Comparison of ENCODE assay signal across 9 cellular contexts in the genomic region with DNA sequence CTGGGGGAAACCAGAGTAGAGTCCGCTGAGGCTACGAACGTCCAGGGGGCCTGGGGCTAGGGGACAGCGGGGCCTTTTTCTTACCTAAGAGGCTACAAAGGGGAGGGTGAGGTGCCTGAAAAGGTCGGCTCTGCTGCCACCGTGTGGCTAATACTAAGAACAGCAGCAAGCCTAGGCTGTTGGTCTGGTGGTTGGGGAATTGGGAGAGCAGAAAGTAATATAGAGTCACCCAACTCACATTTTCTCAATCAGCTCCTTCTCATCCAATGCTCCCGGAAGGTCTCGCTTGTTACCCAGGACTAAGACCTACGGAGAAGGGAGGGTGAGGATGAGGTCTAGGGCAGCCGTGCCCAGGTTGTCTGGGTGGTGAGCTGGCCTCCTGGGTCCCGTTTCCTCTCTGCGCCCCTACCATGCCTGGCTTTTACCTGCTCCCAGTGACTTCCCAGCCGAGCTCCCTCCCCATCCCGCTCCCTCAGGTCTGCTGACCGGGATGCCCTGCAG. TPM values are rescaled to one million over a fixed set of nuclear protein-coding genes. Genes with fewer than 3 reads are reported as not detected.
DNase-seq lines count a peak whose midpoint lies in the region; ATAC-seq, FAIRE-seq and TF ChIP-seq lines count a peak whose summit lies in the region.
"Had no signal": no experiment of that assay in that cellular context is flagged by ENCODE, and none has a peak within 500 bp of the region (broad histone marks: within the 10 kb centered on the region; RNA-seq: fewer than 3 reads in every experiment).

No MANE protein-coding gene starts in this region.

- DNase-seq in NCI-H526 (lab: John Stamatoyannopoulos, UW) = peak; percentile 32 to 71
- peak; percentile 34 to 43 for DNase-seq in activated CD4-positive, alpha-beta T cell treated with anti-CD3 and anti-CD28 coated beads, Interleukin-2, amount 50 U/mL, for 4 hours
- DNase-seq in H1 (ENCODE audit: low read depth in 1 of 2, low spot score in 2 of 2) = peak in 1 of 2 experiments; percentile 69
- DNase-seq in memory B cell (ENCODE audit: low spot score in 2 of 2) = peak; percentile 47 to 48
- DNase-seq in superior temporal gyrus (ENCODE audit: extremely low spot score) = peak; percentile 96

- ATAC-seq in HG03354 (IDR thresholded peaks at IDR 0.05; ENCODE audit: poor library complexity, severe bottlenecking, unreplicated experiment) (peak; percentile 78), memory B cell (ENCODE audit: low read depth) (peak; percentile 87), HG03139 (IDR thresholded peaks at IDR 0.05; ENCODE audit: unreplicated experiment) (no peak)

- WGBS in H1 (ENCODE audit: extremely low coverage in 1 of 2, insufficient coverage in 1 of 2, insufficient read length in 1 of 2, insufficient replicate concordance in 2 of 2, low coverage in 1 of 2, low lambda C conversion rate in 2 of 2, missing lambda C conversion rate in 1 of 2), 2 experiments = 50% methylated on average over 13 of the region's 15 CpGs; no CpG with 5 or more reads in 1 of the 2 experiments

- peaks cover 3 to 32% (median 10%) of the 10 kb centered on the region in 4 experiments; a peak in 5 of 8 replicates for H3K36me3 ChIP-seq in H1 (ENCODE audit: control insufficient read depth in 2 of 4, insufficient read depth in 4 of 4, low read length in 3 of 4)

- CTCF ChIA-PET in H1 (lab: Charles Lee; ENCODE audit: partially characterized antibody) = interaction anchor here (0.7 to 29.2 kb wide), 40 partner anchors 9 to 601 kb away, joined by 3 to 1014 read pairs (median 4); partner anchors contain the start of genes ARL8A, ELF3, GPR37L1 and LGR6

- H2BK5ac ChIP-seq in H1 (ENCODE audit: low read depth, low read length) = 0 out of 2 replicates have a peak overlapping the region, but pooled peaks have one; percentile 8

- no peaks in the 10 kb centered on the region for H3K9me3 ChIP-seq in H1 (ENCODE audit: insufficient read depth in 2 of 2, low read depth in 1 of 2, low read length in 1 of 2)

- peak; percentile 18 for TF ChIP-seq CTCF in GM12801 (IDR thresholded peaks at IDR 0.05; ENCODE audit: extremely low read depth, insufficient read length)
- TF ChIP-seq CTCF in H1 (IDR thresholded peaks at IDR 0.05; ENCODE audit: control extremely low read depth in 1 of 3, insufficient read depth in 1 of 3, low read depth in 1 of 3, low read length in 3 of 3) = peak in 2 of 3 experiments; percentile 84 to 87; a peak in 3 of 4 replicates

- H3K27ac Mint-ChIP-seq in memory B cell = no peak overlapping the region
- H3K27ac Mint-ChIP-seq: dendritic cell treated with granulocyte-macrophage colony-stimulating factor and Interleukin-4, amounts not matched to agents 40 ng/mL and 50 ng/mL, for 4 days had no signal

- H2BK12ac ChIP-seq in H1 (ENCODE audit: low read depth, low read length) = no peak overlapping the region

- H4K5ac ChIP-seq in H1 (ENCODE audit: insufficient read length, low read depth, low read length) = no peak overlapping the region

- no peak overlapping the region for H2BK120ac ChIP-seq in H1 (replicated peaks; ENCODE audit: low read depth, low read length)

- H3K4me2 ChIP-seq in H1 (ENCODE audit: insufficient read depth in 1 of 2, low read depth in 2 of 2, low read length in 2 of 2) = no peak overlapping the region

- H3K4ac ChIP-seq in H1 (replicated peaks; ENCODE audit: insufficient read length, low read depth, low read length) = no peak overlapping the region

- H3K23me2 ChIP-seq in H1 (ENCODE audit: low read depth, low read length) = no peaks in the 10 kb centered on the region

- no peak overlapping the region for H3K23ac ChIP-seq in H1 (ENCODE audit: insufficient read length)

- no peaks in the 10 kb centered on the region; a peak in 1 of 7 replicates for H3K27me3 ChIP-seq in H1 (replicated peaks in 1 of 4; ENCODE audit: control insufficient read depth in 3 of 4, extremely low read depth in 1 of 4, insufficient read depth in 3 of 4, low read length in 3 of 4)

- H3K56ac ChIP-seq in H1 (replicated peaks; ENCODE audit: insufficient read length, low read depth, low read length) = no peak overlapping the region

- no peak overlapping the region for H2AK5ac ChIP-seq in H1 (ENCODE audit: low read depth, low read length)

- H2BK20ac ChIP-seq in H1 (ENCODE audit: low read length) = no peak overlapping the region

- no peak overlapping the region for H3K18ac ChIP-seq in H1 (ENCODE audit: extremely low read depth, low read length)

- H3K79me1 ChIP-seq in H1 (ENCODE audit: low read depth, low read length) = no peaks in the 10 kb centered on the region

- TF ChIP-seq EP300 in H1 (IDR thresholded peaks at IDR 0.05; ENCODE audit: borderline replicate concordance in 1 of 2, low read depth in 2 of 2, low read length in 2 of 2) = no peak

- TF ChIP-seq POLR2A in H1 (IDR thresholded peaks at IDR 0.05; ENCODE audit: control extremely low read depth in 1 of 2, low read depth in 2 of 2, low read length in 2 of 2) = no peak

- no peak overlapping the region for H3K9ac ChIP-seq in H1 (replicated peaks in 1 of 4; ENCODE audit: extremely low read depth in 1 of 4, low read depth in 3 of 4, low read length in 3 of 4)

- H3K4me3 Mint-ChIP-seq in memory B cell = no peak overlapping the region
- H3K4me3 Mint-ChIP-seq: dendritic cell treated with granulocyte-macrophage colony-stimulating factor and Interleukin-4, amounts not matched to agents 40 ng/mL and 50 ng/mL, for 4 days had no signal

- 0 out of 2 replicates have a peak overlapping the region, but pooled peaks have one; percentile 17 for H3K27ac ChIP-seq in H1 (ENCODE audit: low read depth, low read length)

- no peak overlapping the region for H3K4me3 ChIP-seq in H1 (ENCODE audit: extremely low read depth in 1 of 4, insufficient read depth in 2 of 4, low read depth in 3 of 4, low read length in 4 of 4)

- H4K20me1 ChIP-seq in H1 (replicated peaks in 1 of 2; ENCODE audit: control insufficient read depth in 1 of 2, insufficient read depth in 2 of 2, low read length in 2 of 2) = peaks cover 0 to 8% of the 10 kb centered on the region in 2 experiments

- no peak overlapping the region for H2AFZ ChIP-seq in H1 (ENCODE audit: low read length)

- H2BK15ac ChIP-seq in H1 (ENCODE audit: low read length) = no peak overlapping the region

- H3K4me1 Mint-ChIP-seq in memory B cell = peaks cover 8% of the 10 kb centered on the region

- H4K91ac ChIP-seq in H1 (replicated peaks; ENCODE audit: insufficient read length, low read length) = no peak overlapping the region

- peak overlapping the region; percentile 7; the same call in 1 of the 2 replicates for H4K8ac ChIP-seq in H1 (ENCODE audit: extremely low read depth, insufficient read depth, low read length)

- H3K4me1 ChIP-seq in H1 (replicated peaks in 1 of 4; ENCODE audit: control insufficient read depth in 3 of 4, insufficient read depth in 4 of 4, low read length in 3 of 4) = peaks cover 0 to 11% (median 4%) of the 10 kb centered on the region in 4 experiments; a peak in 3 of 7 replicates

- H3K27me3 Mint-ChIP-seq in memory B cell = no peaks in the 10 kb centered on the region
- H3K27me3 Mint-ChIP-seq: dendritic cell treated with granulocyte-macrophage colony-stimulating factor and Interleukin-4, amounts not matched to agents 40 ng/mL and 50 ng/mL, for 4 days had no signal

- H3K79me2 ChIP-seq in H1 (ENCODE audit: control insufficient read depth in 1 of 2, insufficient read depth in 2 of 2, low read length in 2 of 2) = peaks cover 0 to 14% of the 10 kb centered on the region in 2 experiments; a peak in 2 of 4 replicates

- TF ChIP-seq RAD21 in H1 (IDR thresholded peaks at IDR 0.05 in 1 of 2, conservative IDR thresholded peaks at IDR 0.05 in 1 of 2; ENCODE audit: low read depth in 2 of 2, low read length in 2 of 2) = peak; percentile 77 to 81

- H3K9me3 Mint-ChIP-seq in memory B cell = no peaks in the 10 kb centered on the region
- H3K9me3 Mint-ChIP-seq: dendritic cell treated with granulocyte-macrophage colony-stimulating factor and Interleukin-4, amounts not matched to agents 40 ng/mL and 50 ng/mL, for 4 days had no signal

- POLR2A ChIA-PET in H1 (lab: Charles Lee; ENCODE audit: partially characterized antibody) = interaction anchor here (1.0 to 1.8 kb wide), 10 partner anchors 9 to 128 kb away, joined by 3 to 12 read pairs (median 4); partner anchors contain the start of genes ARL8A, ELF3 and GPR37L1

- peak; percentile 48 for FAIRE-seq in H1 (lab: Jason Lieb, UNC)

- no peak overlapping the region for H3K14ac ChIP-seq in H1 (ENCODE audit: insufficient read length)

- H3K36me3 Mint-ChIP-seq in memory B cell = peaks cover 16% of the 10 kb centered on the region

RNA-seq across cellular contexts. Expression of gene ARL8A, which starts 9.3 kb away (rescaled TPM):
- 58.7 and 59.0 TPM in 2 replicates for total RNA-seq in H1 (2021; fragmentation: NEBNext Ultra II Directional; extraction: Animal tissue kit (Norgen Biotek cat#: 25700))
- 40.3 and 41.7 TPM in 2 replicates for polyA plus RNA-seq in H1 (2011; rRNA removed)
- 39.3 TPM for polyA plus RNA-seq in H1 (2011; cell fraction: cytosol; rRNA removed)
- polyA plus RNA-seq in H1 (2011; cell fraction: nucleus; rRNA removed) = 35.6 TPM
- polyA plus RNA-seq in H1 (2012, experiment 1 of 2) = 35.1 to 57.5 TPM (median 42.3 TPM) in 4 replicates
- 35.7 TPM for polyA plus RNA-seq in H1 (2012, experiment 2 of 2)
- 26.4 TPM for polyA plus RNA-seq in H1 (2013, experiment 1 of 2)
- 26.9 TPM for polyA plus RNA-seq in H1 (2013, experiment 2 of 2)
- polyA minus RNA-seq in H1 (2011; rRNA and poly(A)+ RNA removed) = 20.7 and 22.3 TPM in 2 replicates
- 23.3 TPM for polyA minus RNA-seq in H1 (2011; cell fraction: cytosol; rRNA and poly(A)+ RNA removed)
- 16.2 TPM for polyA minus RNA-seq in H1 (2011; cell fraction: nucleus; rRNA and poly(A)+ RNA removed)

RNA-seq across cellular contexts. Expression of gene GPR37L1, which starts 12.6 kb away (rescaled TPM):
- 0.08 and 0.13 TPM in 2 replicates for total RNA-seq in H1 (2021; fragmentation: NEBNext Ultra II Directional; extraction: Animal tissue kit (Norgen Biotek cat#: 25700))
- 0.23 and 0.25 TPM in 2 replicates for polyA plus RNA-seq in H1 (2011; rRNA removed)
- polyA plus RNA-seq in H1 (2011; cell fraction: cytosol; rRNA removed) = 0.16 TPM
- polyA plus RNA-seq in H1 (2011; cell fraction: nucleus; rRNA removed) = 0.17 TPM
- 0.18 to 0.20 TPM (median 0.20 TPM) in 4 replicates for polyA plus RNA-seq in H1 (2012, experiment 1 of 2)
- 0.09 TPM for polyA plus RNA-seq in H1 (2012, experiment 2 of 2)
- polyA plus RNA-seq in H1 (2013, experiment 1 of 2) = 0.10 TPM
- polyA plus RNA-seq in H1 (2013, experiment 2 of 2) = 0.15 TPM
- 0.13 and 0.22 TPM in 2 replicates for polyA minus RNA-seq in H1 (2011; rRNA and poly(A)+ RNA removed)
- not detected for polyA minus RNA-seq in H1 (2011; cell fraction: cytosol; rRNA and poly(A)+ RNA removed)
- 0.50 TPM for polyA minus RNA-seq in H1 (2011; cell fraction: nucleus; rRNA and poly(A)+ RNA removed)

RNA-seq across cellular contexts. Expression of gene PTPN7, which starts 25.1 kb away (rescaled TPM):
- not detected in 2 replicates for total RNA-seq in H1 (2021; fragmentation: NEBNext Ultra II Directional; extraction: Animal tissue kit (Norgen Biotek cat#: 25700))
- polyA plus RNA-seq in H1 (2011; rRNA removed) = 0.20 TPM in 2 replicates
- polyA plus RNA-seq in H1 (2011; cell fraction: cytosol; rRNA removed) = 0.31 TPM
- polyA plus RNA-seq in H1 (2011; cell fraction: nucleus; rRNA removed) = 0.46 TPM
- 0.11 to 0.37 TPM (median 0.14 TPM) in 3 of 4 replicates, not detected in the other for polyA plus RNA-seq in H1 (2012, experiment 1 of 2)
- 0.13 TPM for polyA plus RNA-seq in H1 (2012, experiment 2 of 2)
- polyA plus RNA-seq in H1 (2013, experiment 1 of 2) = 0.12 TPM
- 0.11 TPM for polyA plus RNA-seq in H1 (2013, experiment 2 of 2)
- 0.10 TPM in 1 of 2 replicates, not detected in the other for polyA minus RNA-seq in H1 (2011; rRNA and poly(A)+ RNA removed)
- not detected for polyA minus RNA-seq in H1 (2011; cell fraction: cytosol; rRNA and poly(A)+ RNA removed)
- not detected for polyA minus RNA-seq in H1 (2011; cell fraction: nucleus; rRNA and poly(A)+ RNA removed)

RNA-seq across cellular contexts. Expression of gene LGR6, which starts 58.3 kb away (rescaled TPM):
- total RNA-seq in H1 (2021; fragmentation: NEBNext Ultra II Directional; extraction: Animal tissue kit (Norgen Biotek cat#: 25700)) = 0.50 and 1.1 TPM in 2 replicates
- polyA plus RNA-seq in H1 (2011; rRNA removed) = 1.0 and 1.3 TPM in 2 replicates
- 0.56 TPM for polyA plus RNA-seq in H1 (2011; cell fraction: cytosol; rRNA removed)
- polyA plus RNA-seq in H1 (2011; cell fraction: nucleus; rRNA removed) = 1.6 TPM
- polyA plus RNA-seq in H1 (2012, experiment 1 of 2) = 0.36 to 1.2 TPM (median 0.82 TPM) in 4 replicates
- polyA plus RNA-seq in H1 (2012, experiment 2 of 2) = 0.59 TPM
- polyA plus RNA-seq in H1 (2013, experiment 1 of 2) = 1.0 TPM
- polyA plus RNA-seq in H1 (2013, experiment 2 of 2) = 1.0 TPM
- 0.66 and 0.91 TPM in 2 replicates for polyA minus RNA-seq in H1 (2011; rRNA and poly(A)+ RNA removed)
- 2.3 TPM for polyA minus RNA-seq in H1 (2011; cell fraction: cytosol; rRNA and poly(A)+ RNA removed)
- 1.7 TPM for polyA minus RNA-seq in H1 (2011; cell fraction: nucleus; rRNA and poly(A)+ RNA removed)
